In the genomic region with DNA sequence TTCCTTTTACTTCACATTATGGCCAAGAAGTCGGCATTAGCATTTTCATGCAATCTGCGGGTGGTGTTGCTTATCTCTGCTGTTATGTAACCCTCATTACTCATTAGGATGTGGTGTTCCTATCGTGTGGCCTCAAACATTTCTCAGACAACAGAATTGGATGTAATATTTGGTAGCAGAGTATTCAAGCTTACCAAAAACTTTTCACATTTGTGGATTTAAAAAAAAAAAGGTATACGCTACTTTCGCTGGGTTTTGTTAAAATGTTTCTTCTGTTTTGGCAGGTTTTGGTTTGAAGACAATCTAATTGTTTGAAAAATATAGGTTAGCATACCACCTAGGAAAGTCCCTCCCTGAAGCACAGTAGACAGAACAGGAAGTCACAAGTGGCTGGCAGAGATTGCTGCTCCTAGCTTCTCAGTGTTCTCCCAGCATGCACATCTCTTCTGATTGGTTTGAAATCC, we compare ENCODE assay signal across 10 cellular contexts.
DNase-seq lines count a peak whose midpoint lies in the region; ATAC-seq and TF ChIP-seq lines count a peak whose summit lies in the region.
"Had no signal": no experiment of that assay in that cellular context is flagged by ENCODE, and none has a peak within 500 bp of the region (broad histone marks: within the 10 kb centered on the region; RNA-seq: fewer than 3 reads in every experiment).

No MANE protein-coding gene starts in this region.

- no peaks in the 10 kb centered on the region for H3K27me3 Mint-ChIP-seq in T-helper 2 cell treated with Interferon-gamma antibody and Interleukin-4, amounts not matched to agents 5 μg/mL and 100 μg/mL, for 36 hours (ENCODE audit: low read depth)
- peaks cover 2% of the 10 kb centered on the region for H3K27me3 Mint-ChIP-seq in endothelial cell (ENCODE audit: unreplicated experiment)

- ATAC-seq in HG02610 (IDR thresholded peaks at IDR 0.05; ENCODE audit: unreplicated experiment), result peak; percentile 79

- peak overlapping the region; percentile 10 for H3K27ac ChIP-seq in epithelial cell of prostate

- peaks cover 22% of the 10 kb centered on the region for H3K4me1 Mint-ChIP-seq in T-helper 2 cell treated with Interferon-gamma antibody and Interleukin-4, amounts not matched to agents 5 μg/mL and 100 μg/mL, for 36 hours (ENCODE audit: low read depth)
- H3K4me1 Mint-ChIP-seq in endothelial cell (ENCODE audit: unreplicated experiment), result peaks cover 15% of the 10 kb centered on the region

- H3K4me3 Mint-ChIP-seq in T-helper 2 cell treated with Interferon-gamma antibody and Interleukin-4, amounts not matched to agents 5 μg/mL and 100 μg/mL, for 36 hours, result peak overlapping the region; percentile 22
- no peak overlapping the region for H3K4me3 Mint-ChIP-seq in endothelial cell (ENCODE audit: unreplicated experiment)

- peaks cover 3% of the 10 kb centered on the region for H3K36me3 Mint-ChIP-seq in T-helper 2 cell treated with Interferon-gamma antibody and Interleukin-4, amounts not matched to agents 5 μg/mL and 100 μg/mL, for 36 hours (ENCODE audit: low read depth)
- H3K36me3 Mint-ChIP-seq in endothelial cell (ENCODE audit: low read depth, unreplicated experiment), result no peaks in the 10 kb centered on the region

- H3K9me3 Mint-ChIP-seq in T-helper 2 cell treated with Interferon-gamma antibody and Interleukin-4, amounts not matched to agents 5 μg/mL and 100 μg/mL, for 36 hours, result no peaks in the 10 kb centered on the region
- peaks cover 5% of the 10 kb centered on the region for H3K9me3 Mint-ChIP-seq in endothelial cell (ENCODE audit: unreplicated experiment)

- peak overlapping the region; percentile 46 for H3K27ac Mint-ChIP-seq in T-helper 2 cell treated with Interferon-gamma antibody and Interleukin-4, amounts not matched to agents 5 μg/mL and 100 μg/mL, for 36 hours
- H3K27ac Mint-ChIP-seq in endothelial cell (ENCODE audit: unreplicated experiment), result no peak overlapping the region

- TF ChIP-seq CTCF in endothelial cell (IDR thresholded peaks at IDR 0.05; ENCODE audit: unreplicated experiment), result no peak

- peak; percentile 74 for DNase-seq in Daoy (ENCODE audit: low read depth)
- DNase-seq in T-helper 2 cell treated with Interferon-gamma antibody and Interleukin-4, amounts not matched to agents 5 μg/mL and 100 μg/mL, for 36 hours (ENCODE audit: low spot score), result peak; percentile 16
- no peak for DNase-seq in epithelial cell of prostate (ENCODE audit: low read depth, low spot score)
- no peak for DNase-seq in iPS-NIHi7 (ENCODE audit: extremely low spot score)
- no peak for DNase-seq in endothelial cell (ENCODE audit: low spot score)
- DNase-seq in COLO829 (ENCODE audit: low spot score), result no peak
- no peak for DNase-seq in DMS153 treated with DMSO at 0.1 percent for 48 hours (lab: John Stamatoyannopoulos, UW; ENCODE audit: unreplicated experiment)
- DNase-seq: islet precursor cell, MG63 had no signal

Comparison
In these comparisons a context has a peak if more than half of its experiments do, and no peak if none do; other contexts are left out.
1. DNase-seq: peak in Daoy (single experiment) and T-helper 2 cell treated with Interferon-gamma antibody and Interleukin-4, amounts not matched to agents 5 μg/mL and 100 μg/mL, for 36 hours (single experiment); none in epithelial cell of prostate (single experiment), iPS-NIHi7 (single experiment), endothelial cell (single experiment), COLO829 (single experiment) and DMS153 treated with DMSO at 0.1 percent for 48 hours (single experiment).